In the genomic region with DNA sequence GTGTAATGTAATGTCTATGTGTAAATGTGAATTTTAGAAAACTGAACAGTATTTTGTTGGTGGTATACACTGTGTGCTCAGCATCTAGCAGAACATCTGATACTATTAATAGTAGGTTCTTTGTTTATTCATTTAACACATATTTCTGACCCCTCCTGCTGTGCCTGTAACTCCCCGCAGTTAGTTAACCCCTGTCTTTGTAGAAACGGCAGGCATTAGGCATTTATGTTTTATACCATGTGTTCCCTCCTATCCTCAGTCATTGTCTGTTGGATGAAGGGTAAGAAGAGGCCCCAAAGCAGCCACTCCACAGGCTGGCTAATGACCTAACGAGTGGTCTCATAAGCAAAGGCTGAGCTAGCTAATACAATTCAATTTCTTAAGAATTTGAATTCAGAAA, we compare ENCODE assay signal across 24 cellular contexts.
A peak's percentile ranks its signal among the peaks of the same experiment; 100 is the strongest.
DNase-seq lines count a peak whose midpoint lies in the region; TF ChIP-seq lines count a peak whose summit lies in the region.
"Had no signal": no experiment of that assay in that cellular context is flagged by ENCODE, and none has a peak within 500 bp of the region (broad histone marks: within the 10 kb centered on the region; RNA-seq: fewer than 3 reads in every experiment).

No MANE protein-coding gene starts in this region.

- H3K4me2 ChIP-seq in neuronal stem cell (ENCODE audit: insufficient read depth, low read length, poor library complexity, severe bottlenecking), result no peak overlapping the region
- H3K4me2 ChIP-seq: BLaER1 had no signal

- H2BK12ac ChIP-seq in neuronal stem cell (ENCODE audit: low read length), result no peak overlapping the region

- H4K91ac ChIP-seq in neuronal stem cell (ENCODE audit: low read depth, low read length, poor library complexity), result no peak overlapping the region

- no peak for TF ChIP-seq CTCF in endodermal cell (conservative IDR thresholded peaks at IDR 0.05)
- TF ChIP-seq CTCF in HFFc6 (IDR thresholded peaks at IDR 0.05), result no peak

- no peak overlapping the region for H2BK120ac ChIP-seq in neuronal stem cell (ENCODE audit: low read depth, low read length)

- H3K18ac ChIP-seq in neuronal stem cell (ENCODE audit: low read length), result no peak overlapping the region

- no peak overlapping the region for H2AK5ac ChIP-seq in neuronal stem cell (ENCODE audit: low read depth, low read length)

- in situ Hi-C loops in G401 (cut with HindIII; ENCODE audit: low sequenced_read_pairs), result no loop called here

- H3K4me1 Mint-ChIP-seq in endodermal cell, result no peaks in the 10 kb centered on the region
- H3K4me1 Mint-ChIP-seq in HFFc6 (ENCODE audit: low read depth), result peaks cover 9% of the 10 kb centered on the region
- H3K4me1 Mint-ChIP-seq: IgD-negative memory B cell, immature natural killer cell, T-helper 17 cell had no signal

- H2AFZ ChIP-seq in neuronal stem cell (ENCODE audit: low read length), result peak overlapping the region; percentile 84

- H4K8ac ChIP-seq in neuronal stem cell (ENCODE audit: low read depth, low read length), result no peak overlapping the region

- no peaks in the 10 kb centered on the region for H3K4me1 ChIP-seq in endodermal cell (ENCODE audit: control insufficient read depth, insufficient read depth, low read length)
- H3K4me1 ChIP-seq in neuronal stem cell (ENCODE audit: control insufficient read depth in 2 of 2, insufficient read depth in 1 of 2, low read depth in 1 of 2, low read length in 2 of 2), result peaks cover 4 to 7% of the 10 kb centered on the region in 2 donors
- H3K4me1 ChIP-seq: BLaER1, prostate gland had no signal

- H3K14ac ChIP-seq in neuronal stem cell (ENCODE audit: low read length), result no peak overlapping the region

- H3K36me3 Mint-ChIP-seq in endodermal cell (ENCODE audit: low read depth), result no peaks in the 10 kb centered on the region
- peaks cover 16% of the 10 kb centered on the region for H3K36me3 Mint-ChIP-seq in HFFc6 (ENCODE audit: low read depth)
- H3K36me3 Mint-ChIP-seq: IgD-negative memory B cell, immature natural killer cell, type B pancreatic cell had no signal

- H3K36me3 ChIP-seq in endodermal cell (ENCODE audit: control insufficient read depth, insufficient read depth, low read length) (no peaks in the 10 kb centered on the region), neuronal stem cell (replicated peaks in 1 of 2; ENCODE audit: control insufficient read depth in 2 of 2, insufficient read depth in 2 of 2, low read length in 2 of 2) (no peaks in the 10 kb centered on the region)
- H3K36me3 ChIP-seq: BLaER1, brain microvascular endothelial cell, prostate gland had no signal

- no peak overlapping the region for H3K9ac ChIP-seq in endodermal cell (ENCODE audit: extremely low read depth, low read length, poor library complexity, severe bottlenecking)
- H3K9ac ChIP-seq in neuronal stem cell (ENCODE audit: low read depth, low read length, poor library complexity), result no peak overlapping the region
- H3K9ac ChIP-seq: BLaER1 had no signal

- no peaks in the 10 kb centered on the region for H3K27me3 Mint-ChIP-seq in endodermal cell (ENCODE audit: insufficient read depth)
- no peaks in the 10 kb centered on the region for H3K27me3 Mint-ChIP-seq in HFFc6 (ENCODE audit: insufficient read depth)
- H3K27me3 Mint-ChIP-seq: T-helper 17 cell, type B pancreatic cell had no signal

- no peak overlapping the region for H2BK15ac ChIP-seq in neuronal stem cell (ENCODE audit: low read length)

- H2BK5ac ChIP-seq in neuronal stem cell (ENCODE audit: low read length), result no peak overlapping the region

- no peak overlapping the region for H3K4ac ChIP-seq in neuronal stem cell (ENCODE audit: low read length)

- 85% methylated on average over 3 of the region's 3 CpGs; no CpG with 5 or more reads in 1 of the 2 experiments for WGBS in endodermal cell (ENCODE audit: insufficient coverage in 1 of 2, insufficient read length in 1 of 2), 2 experiments
- no CpG with 5 or more reads among the region's 3 CpGs for WGBS in neuronal stem cell (ENCODE audit: extremely low coverage in 2 of 2, insufficient read length in 2 of 2, insufficient replicate concordance in 1 of 2), 2 donors

- H3K27ac ChIP-seq in endodermal cell (ENCODE audit: low read depth, low read length) (peak overlapping the region; percentile 32), neuronal stem cell (replicated peaks; ENCODE audit: low read length) (no peak overlapping the region)
- H3K27ac ChIP-seq: BLaER1, brain microvascular endothelial cell, prostate gland had no signal

- no peaks in the 10 kb centered on the region for H3K79me1 ChIP-seq in neuronal stem cell (ENCODE audit: low read depth, low read length)

- H3K9me3 ChIP-seq in endodermal cell (ENCODE audit: control insufficient read depth, low read length) (peaks cover 6% of the 10 kb centered on the region), neuronal stem cell (replicated peaks in 1 of 2; ENCODE audit: control insufficient read depth in 2 of 2, insufficient read depth in 1 of 2, low read depth in 1 of 2, low read length in 2 of 2) (no peaks in the 10 kb centered on the region)
- H3K9me3 ChIP-seq: BLaER1, prostate gland had no signal

- DNase-seq in DMS79 (lab: John Stamatoyannopoulos, UW) (peak; percentile 42), LHCN-M2 (ENCODE audit: low read depth) (peak; percentile 48), endodermal cell (no peak), neuronal stem cell (ENCODE audit: low spot score) (no peak), HFFc6 (no peak), G401 (ENCODE audit: low spot score) (no peak), 8988T (no peak)
- no peak for DNase-seq in activated naive CD4-positive, alpha-beta T cell treated with anti-CD3 and anti-CD28 coated beads, Interleukin-2, amount 50 U/mL, for 16 hours
- DNase-seq: activated gamma-delta T cell treated with Interleukin-2 at 50 U/mL for 16 hours; activated T-cell treated with anti-CD3 and anti-CD28 coated beads, Interleukin-2, amount 50 U/mL, for 4 hours; brain microvascular endothelial cell; GDM1; hypothalamus; immature natural killer cell; left colon; NCI-H1694; NCI-H2171; NCI-H510A treated with DMSO at 0.1 percent for 48 hours; stimulated activated CD4-positive, alpha-beta T cell treated with anti-CD3 and anti-CD28 coated beads, Interleukin-4, amount 100 ng/mL, for 24 hours; T-helper 17 cell had no signal

- H3K27ac Mint-ChIP-seq in endodermal cell, result no peak overlapping the region
- no peak overlapping the region for H3K27ac Mint-ChIP-seq in HFFc6
- H3K27ac Mint-ChIP-seq: IgD-negative memory B cell, immature natural killer cell, T-helper 17 cell, type B pancreatic cell had no signal

- no peak overlapping the region for H3K4me3 Mint-ChIP-seq in endodermal cell
- no peak overlapping the region for H3K4me3 Mint-ChIP-seq in HFFc6
- H3K4me3 Mint-ChIP-seq: activated T-cell treated with anti-CD3 and anti-CD28 coated beads, Interleukin-2, amount 50 U/mL, for 4 hours; IgD-negative memory B cell; immature natural killer cell; T-helper 17 cell; type B pancreatic cell had no signal

- no peak overlapping the region for H3K4me3 ChIP-seq in endodermal cell (ENCODE audit: low read length)
- H3K4me3 ChIP-seq in neuronal stem cell (ENCODE audit: low read length in 2 of 2), result no peak overlapping the region
- H3K4me3 ChIP-seq: BLaER1, prostate gland had no signal

- no peaks in the 10 kb centered on the region for H3K27me3 ChIP-seq in endodermal cell (ENCODE audit: control insufficient read depth, insufficient read depth, low read length, poor library complexity, severe bottlenecking)
- no peaks in the 10 kb centered on the region for H3K27me3 ChIP-seq in neuronal stem cell (ENCODE audit: control insufficient read depth in 3 of 3, insufficient read depth in 3 of 3, low read depth in 1 of 3, low read length in 3 of 3)
- H3K27me3 ChIP-seq: BLaER1, brain microvascular endothelial cell had no signal

- H3K23ac ChIP-seq in neuronal stem cell (ENCODE audit: low read depth, low read length, poor library complexity), result no peak overlapping the region

- H3K9me3 Mint-ChIP-seq in endodermal cell (peaks cover 16% of the 10 kb centered on the region), HFFc6 (peaks cover 6% of the 10 kb centered on the region)

Comparison
In these comparisons a context has a peak if more than half of its experiments do, and no peak if none do; other contexts are left out.
1. DNase-seq: peak in DMS79 (single experiment) and LHCN-M2 (single experiment); none in endodermal cell (single experiment), neuronal stem cell (single experiment), HFFc6 (single experiment), activated naive CD4-positive, alpha-beta T cell treated with anti-CD3 and anti-CD28 coated beads, Interleukin-2, amount 50 U/mL, for 16 hours (single experiment), G401 (single experiment) and 8988T (single experiment).